In the genomic region with DNA sequence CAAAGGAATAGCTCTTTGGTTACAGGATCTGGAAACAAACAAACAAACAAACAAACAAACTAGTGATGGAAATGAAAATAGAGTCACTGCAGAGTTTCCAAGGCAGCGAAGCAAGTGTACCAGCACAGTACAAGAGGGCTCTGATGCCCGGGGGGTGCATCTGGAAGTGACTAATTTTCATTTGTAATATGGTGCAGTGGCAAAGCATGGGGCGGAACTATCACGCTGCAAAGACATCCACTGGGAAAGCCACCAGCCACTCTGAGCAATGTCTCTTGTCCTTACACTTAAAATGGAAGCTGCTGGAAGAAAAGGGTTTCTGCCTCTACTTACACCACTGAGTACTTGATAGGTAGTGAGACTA, we compare ENCODE assay signal across 11 cellular contexts. TPM values are rescaled to one million over a fixed set of nuclear protein-coding genes. Genes with fewer than 3 reads are reported as not detected.
A peak's percentile ranks its signal among the peaks of the same experiment; 100 is the strongest.
DNase-seq lines count a peak whose midpoint lies in the region; ATAC-seq, FAIRE-seq and TF ChIP-seq lines count a peak whose summit lies in the region.
"Had no signal": no experiment of that assay in that cellular context is flagged by ENCODE, and none has a peak within 500 bp of the region (broad histone marks: within the 10 kb centered on the region; RNA-seq: fewer than 3 reads in every experiment).

No MANE protein-coding gene starts in this region.

- H4K20me1 ChIP-seq in HepG2 (ENCODE audit: insufficient read depth, low read length): no peaks in the 10 kb centered on the region

- H2AFZ ChIP-seq in HepG2 (ENCODE audit: low read length): no peak overlapping the region

- H3K9me3 ChIP-seq in HepG2 (ENCODE audit: low read length): no peaks in the 10 kb centered on the region
- H3K9me3 ChIP-seq in right lobe of liver: no peaks in the 10 kb centered on the region
- no peaks in the 10 kb centered on the region for H3K9me3 ChIP-seq in left lung
- H3K9me3 ChIP-seq in upper lobe of left lung: no peaks in the 10 kb centered on the region

- ATAC-seq in HepG2 (peak; percentile 17), right lobe of liver (no peak), left lung (no peak), upper lobe of left lung (ENCODE audit: low FRiP score in 2 of 2) (no peak)
- no peak for ATAC-seq in activated CD8-positive, alpha-beta T cell treated with anti-CD3 and anti-CD28 coated beads for 36 hours

- intact Hi-C loops in HepG2 (cut with micrococcal nuclease; ENCODE audit: unreplicated experiment): loop anchor here (2.0 kb wide), 2 partner anchors 44 to 90 kb away; a partner anchor contains a TSS
- intact Hi-C loops in right lobe of liver (cut with DNase I): loop anchor here in 1 of 2 donors (5.0 kb wide), 1 partner anchor 150 kb away; no protein-coding TSS in a partner anchor
- intact Hi-C loops in activated CD8-positive, alpha-beta T cell treated with anti-CD3 and anti-CD28 coated beads for 36 hours (cut with micrococcal nuclease): loop anchor here (2.0 to 5.0 kb wide), 2 partner anchors 45 to 48 kb away; a partner anchor contains a TSS
- intact Hi-C loops in left lung (cut with DNase I): no loop called here

- H3K9me3 Mint-ChIP-seq in activated CD8-positive, alpha-beta T cell treated with anti-CD3 and anti-CD28 coated beads for 36 hours: no peaks in the 10 kb centered on the region

- no peaks in the 10 kb centered on the region for H3K27me3 Mint-ChIP-seq in activated CD8-positive, alpha-beta T cell treated with anti-CD3 and anti-CD28 coated beads for 36 hours

- H3K27me3 ChIP-seq in HepG2 (ENCODE audit: control insufficient read depth in 1 of 2, insufficient read depth in 2 of 2, low read length in 2 of 2) (no peaks in the 10 kb centered on the region), right lobe of liver (no peaks in the 10 kb centered on the region), left lung (no peaks in the 10 kb centered on the region), upper lobe of left lung (no peaks in the 10 kb centered on the region)

- peaks cover 24% of the 10 kb centered on the region for H3K36me3 Mint-ChIP-seq in activated CD8-positive, alpha-beta T cell treated with anti-CD3 and anti-CD28 coated beads for 36 hours (ENCODE audit: low read depth)

- peak overlapping the region; percentile 42 for H3K4me2 ChIP-seq in HepG2 (ENCODE audit: low read depth, low read length)

- H3K4me3 ChIP-seq in HepG2 (replicated peaks in 1 of 3; ENCODE audit: insufficient read depth in 1 of 3, low read depth in 2 of 3, low read length in 3 of 3) (no peak overlapping the region), right lobe of liver (no peak overlapping the region), left lung (no peak overlapping the region), upper lobe of left lung (no peak overlapping the region)

- H3K27ac Mint-ChIP-seq in activated CD8-positive, alpha-beta T cell treated with anti-CD3 and anti-CD28 coated beads for 36 hours: peak overlapping the region; percentile 88

- peak overlapping the region; percentile 2 for H3K27ac ChIP-seq in HepG2 (ENCODE audit: extremely low read length, insufficient read depth, low read length)
- no peak overlapping the region for H3K27ac ChIP-seq in right lobe of liver
- peak overlapping the region; percentile 68 to 76 for H3K27ac ChIP-seq in left lung
- H3K27ac ChIP-seq in upper lobe of left lung: peak overlapping the region; percentile 55 to 83 (median 74)

- in situ Hi-C loops in HepG2 (cut with HindIII; ENCODE audit: extremely low pct_ligation_motif_present, low pct_unique_long_range_greater_than_20kb): no loop called here

- no peak overlapping the region for H3K9ac ChIP-seq in HepG2 (ENCODE audit: insufficient read depth, low read depth, low read length)

- TF ChIP-seq RAD21 in HepG2 (CRISPR knock-in tag; IDR thresholded peaks at IDR 0.05): no peak

- no peak for TF ChIP-seq EP300 in HepG2 (IDR thresholded peaks at IDR 0.05; ENCODE audit: low read depth in 2 of 2, low read length in 2 of 2)
- no peak for TF ChIP-seq EP300 in HepG2 (CRISPR knock-in tag; IDR thresholded peaks at IDR 0.05; ENCODE audit: borderline replicate concordance)
- TF ChIP-seq EP300 in upper lobe of left lung (IDR thresholded peaks at IDR 0.05): no peak

- POLR2A ChIA-PET in HepG2 (lab: Yijun Ruan, JAX): interaction anchor here (1.0 to 3.5 kb wide), 7 partner anchors 14 to 116 kb away, joined by 3 to 18 read pairs (median 5); a partner anchor contains a TSS
- POLR2A ChIA-PET in activated CD8-positive, alpha-beta T cell treated with anti-CD3 and anti-CD28 coated beads for 36 hours (lab: Charles Lee): interaction anchor here (1.1 to 1.2 kb wide), 3 partner anchors 54 to 140 kb away, joined by 3 read pairs; no protein-coding TSS in a partner anchor

- H3K4me1 Mint-ChIP-seq in activated CD8-positive, alpha-beta T cell treated with anti-CD3 and anti-CD28 coated beads for 36 hours (ENCODE audit: low read depth): peaks cover 45% of the 10 kb centered on the region

- H3K4me1 ChIP-seq in HepG2 (ENCODE audit: insufficient read depth, low read length) (peaks cover 65% of the 10 kb centered on the region), right lobe of liver (peaks cover 0 to 12% (median 0%) of the 10 kb centered on the region in 4 donors), left lung (peaks cover 36 to 37% of the 10 kb centered on the region in 2 donors), upper lobe of left lung (peaks cover 54 to 70% (median 60%) of the 10 kb centered on the region in 4 donors)

- BruUV-seq in HepG2 (replicated peaks; lab: Mats Ljungman, UMichigan): no TSS peak

- FAIRE-seq in HepG2 (lab: Jason Lieb, UNC): no peak

- H3K4me3 Mint-ChIP-seq in activated CD8-positive, alpha-beta T cell treated with anti-CD3 and anti-CD28 coated beads for 36 hours: no peak overlapping the region

- no peak for TF ChIP-seq POLR2A in HepG2 (IDR thresholded peaks at IDR 0.05; ENCODE audit: insufficient read depth in 1 of 2, low read depth in 2 of 2, low read length in 2 of 2)
- TF ChIP-seq POLR2A in right lobe of liver (IDR thresholded peaks at IDR 0.05): no peak
- no peak for TF ChIP-seq POLR2A in upper lobe of left lung (IDR thresholded peaks at IDR 0.05)

- no peaks in the 10 kb centered on the region for H3K79me2 ChIP-seq in HepG2 (ENCODE audit: insufficient read depth, low read length)

- H3K36me3 ChIP-seq in HepG2 (replicated peaks in 1 of 2; ENCODE audit: control insufficient read depth in 1 of 2, insufficient read depth in 2 of 2, low read length in 2 of 2): no peaks in the 10 kb centered on the region
- no peaks in the 10 kb centered on the region for H3K36me3 ChIP-seq in right lobe of liver
- H3K36me3 ChIP-seq in left lung: peaks cover 0 to 6% of the 10 kb centered on the region in 2 donors
- no peaks in the 10 kb centered on the region for H3K36me3 ChIP-seq in upper lobe of left lung

- DNase-seq in HepG2 (ENCODE audit: low spot score) (no peak), right lobe of liver (no peak), left lung (no peak), upper lobe of left lung (no peak), GDM1 (lab: John Stamatoyannopoulos, UW) (no peak), AG20443 (ENCODE audit: low spot score) (no peak)
- DNase-seq in activated CD8-positive, alpha-beta T cell treated with anti-CD3 and anti-CD28 coated beads for 36 hours: peak; percentile 21
- no peak for DNase-seq in activated CD4-positive, CD25-positive, alpha-beta regulatory T cell (lab: John Stamatoyannopoulos, UW)
- DNase-seq: activated CD8-positive, alpha-beta memory T cell treated with anti-CD3 and anti-CD28 coated beads, Interleukin-2, amount 50 U/mL, for 48 hours; central memory CD4-positive, alpha-beta T cell; NCI-H526 had no signal

- no peak for TF ChIP-seq CTCF in HepG2 (CRISPR knock-in tag; IDR thresholded peaks at IDR 0.05)
- no peak for TF ChIP-seq CTCF in right lobe of liver (IDR thresholded peaks at IDR 0.05)
- TF ChIP-seq CTCF in activated CD8-positive, alpha-beta T cell treated with anti-CD3 and anti-CD28 coated beads for 36 hours (IDR thresholded peaks at IDR 0.05): no peak
- TF ChIP-seq CTCF in left lung (IDR thresholded peaks at IDR 0.05): no peak
- TF ChIP-seq CTCF in upper lobe of left lung (IDR thresholded peaks at IDR 0.05): no peak

- WGBS in HepG2 (ENCODE audit: low lambda C conversion rate): 73% methylated on average over 4 of the region's 4 CpGs
- 89% methylated on average over 4 of the region's 4 CpGs for WGBS in right lobe of liver (ENCODE audit: insufficient coverage, low coverage, low lambda C conversion rate, missing lambda C conversion rate)
- 49 to 76% methylated on average over 4 of the region's 4 CpGs for WGBS in upper lobe of left lung, 2 donors

- CTCF ChIA-PET in HepG2 (lab: Yijun Ruan, JAX; ENCODE audit: low intra/inter-chr PET ratio, low total read pairs): no interaction called here
- CTCF ChIA-PET in activated CD8-positive, alpha-beta T cell treated with anti-CD3 and anti-CD28 coated beads for 36 hours (lab: Charles Lee): interaction anchor here (1.0 to 3.6 kb wide), 5 partner anchors 11 to 219 kb away, joined by 3 to 11 read pairs (median 4); no protein-coding TSS in a partner anchor

RNA-seq across cellular contexts. Expression of a gene that starts 44.4 kb away (rescaled TPM):
- total RNA-seq in HepG2 (2016; rRNA removed; fragmentation: Illumina TruSeq; extraction: Trizol): 27.1 and 31.4 TPM in 2 replicates
- 3.1 and 3.2 TPM in 2 replicates for total RNA-seq in HepG2 (2016; cell fraction: cytosol; rRNA removed; fragmentation: Illumina TruSeq; extraction: Trizol; ENCODE audit: low read depth)
- 25.2 and 29.8 TPM in 2 replicates for total RNA-seq in HepG2 (2016; cell fraction: insoluble cytoplasmic fraction; rRNA removed; fragmentation: Illumina TruSeq; extraction: Trizol)
- 11.6 and 12.3 TPM in 2 replicates for total RNA-seq in HepG2 (2016; cell fraction: membrane; rRNA removed; fragmentation: Illumina TruSeq; extraction: Trizol)
- total RNA-seq in HepG2 (2016; cell fraction: nucleus; rRNA removed; fragmentation: Illumina TruSeq; extraction: Trizol): 24.2 and 25.4 TPM in 2 replicates
- 363 and 389 TPM in 2 replicates for polyA plus RNA-seq in HepG2 (2011; rRNA removed)
- 249 and 284 TPM in 2 replicates for polyA plus RNA-seq in HepG2 (2011; cell fraction: cytosol; rRNA removed)
- 241 and 254 TPM in 2 replicates for polyA plus RNA-seq in HepG2 (2011; cell fraction: nucleus; rRNA removed)
- polyA plus RNA-seq in HepG2 (2012): 141 and 166 TPM in 2 replicates
- 1.5 and 2.0 TPM in 2 replicates for polyA plus RNA-seq in HepG2 (2016; cell fraction: cytosol; fragmentation: Illumina TruSeq; extraction: Trizol; ENCODE audit: low read depth)
- polyA plus RNA-seq in HepG2 (2016; cell fraction: insoluble cytoplasmic fraction; fragmentation: Illumina TruSeq; extraction: Trizol; ENCODE audit: low read depth): 26.5 and 29.0 TPM in 2 replicates
- polyA plus RNA-seq in HepG2 (2016; cell fraction: membrane; fragmentation: Illumina TruSeq; extraction: Trizol; ENCODE audit: low read depth): 4.0 and 4.8 TPM in 2 replicates
- polyA plus RNA-seq in HepG2 (2016; cell fraction: nucleus; fragmentation: Illumina TruSeq; extraction: Trizol; ENCODE audit: insufficient read depth, low read depth): 28.0 and 29.7 TPM in 2 replicates
- polyA minus RNA-seq in HepG2 (2011; rRNA and poly(A)+ RNA removed; ENCODE audit: low replicate concordance): 3.4 and 577 TPM in 2 replicates
- polyA minus RNA-seq in HepG2 (2011; cell fraction: cytosol; rRNA and poly(A)+ RNA removed): 263 and 295 TPM in 2 replicates
- 268 and 334 TPM in 2 replicates for polyA minus RNA-seq in HepG2 (2011; cell fraction: nucleus; rRNA and poly(A)+ RNA removed)
- total RNA-seq in right lobe of liver: 10 to 100 TPM in 4 of 6 experiments, 1 to 10 TPM in 2; 5.1 to 59.8 (median 26.2) TPM
- total RNA-seq in activated CD8-positive, alpha-beta T cell treated with anti-CD3 and anti-CD28 coated beads for 36 hours: 10 to 100 TPM; 26.6 to 29.7 TPM
- total RNA-seq in left lung: 100 to 1,000 TPM; 101 to 193 TPM
- total RNA-seq in upper lobe of left lung: 100 to 1,000 TPM; 122 to 334 (median 173) TPM

Comparison
In these comparisons a context has a peak if more than half of its experiments do, and no peak if none do; other contexts are left out.
1. H3K27ac ChIP-seq: peak in HepG2 (single experiment), left lung (2 of 2) and upper lobe of left lung (4 of 4); none in right lobe of liver (0 of 3).
2. intact Hi-C loops: an anchor here in HepG2 (2.0 kb wide) and activated CD8-positive, alpha-beta T cell treated with anti-CD3 and anti-CD28 coated beads for 36 hours (2.0 to 5.0 kb wide); none called in left lung.